In genomic region chr2:202693503-202693902, GRCh38 we compare ENCODE assay signal across 20 cellular contexts. TPM values are rescaled to one million over a fixed set of nuclear protein-coding genes. Genes with fewer than 3 reads are reported as not detected.
DNase-seq lines count a peak whose midpoint lies in the region; ATAC-seq and TF ChIP-seq lines count a peak whose summit lies in the region.
"Had no signal": no experiment of that assay in that cellular context is flagged by ENCODE, and none has a peak within 500 bp of the region (broad histone marks: within the 10 kb centered on the region; RNA-seq: fewer than 3 reads in every experiment).

No MANE protein-coding gene starts in this region.

- no peak overlapping the region for H3K4ac ChIP-seq in H9 (ENCODE audit: low read depth, low read length)

- peaks cover 0 to 20% (median 6%) of the 10 kb centered on the region in 3 experiments for H3K36me3 ChIP-seq in naive thymus-derived CD4-positive, alpha-beta T cell (ENCODE audit: control insufficient read depth in 2 of 3, insufficient read depth in 3 of 3, low read length in 3 of 3)
- H3K36me3 ChIP-seq: SJCRH30 had no signal

- no peak overlapping the region for H3K4me3 ChIP-seq in naive thymus-derived CD4-positive, alpha-beta T cell (ENCODE audit: low read length)
- H3K4me3 ChIP-seq: SJCRH30 had no signal

- H3K4me1 ChIP-seq in H9 (ENCODE audit: insufficient read depth, low read length), result no peaks in the 10 kb centered on the region
- H3K4me1 ChIP-seq in naive thymus-derived CD4-positive, alpha-beta T cell (ENCODE audit: control insufficient read depth in 2 of 2, insufficient read depth in 2 of 2, low read length in 2 of 2), result peaks cover 0 to 10% of the 10 kb centered on the region in 2 donors
- H3K4me1 ChIP-seq: SJCRH30 had no signal

- H3K27me3 Mint-ChIP-seq in H9 (ENCODE audit: low read depth) (no peaks in the 10 kb centered on the region), activated B cell treated with CpG ODN at 0.5 μM for 24 hours (no peaks in the 10 kb centered on the region)
- no peaks in the 10 kb centered on the region for H3K27me3 Mint-ChIP-seq in naive thymus-derived CD4-positive, alpha-beta T cell
- H3K27me3 Mint-ChIP-seq: CD4-positive, alpha-beta T cell had no signal

- POLR2A ChIA-PET in activated B cell treated with CpG ODN at 0.5 μM for 24 hours (lab: Charles Lee), result no interaction called here
- POLR2A ChIA-PET in naive thymus-derived CD4-positive, alpha-beta T cell (lab: Charles Lee), result no interaction called here

- H3K14ac ChIP-seq in H9 (ENCODE audit: insufficient read depth, low read length), result no peak overlapping the region

- no peak overlapping the region for H3K4me2 ChIP-seq in H9 (ENCODE audit: insufficient read depth, insufficient read length, low read length)

- no peaks in the 10 kb centered on the region for H3K27me3 ChIP-seq in H9 (ENCODE audit: insufficient read depth, low read length)
- H3K27me3 ChIP-seq in naive thymus-derived CD4-positive, alpha-beta T cell (ENCODE audit: control insufficient read depth in 2 of 2, insufficient read depth in 2 of 2, low read length in 2 of 2), result no peaks in the 10 kb centered on the region
- H3K27me3 ChIP-seq: SJCRH30 had no signal

- H3K36me3 Mint-ChIP-seq in activated naive CD4-positive, alpha-beta T cell treated with anti-CD3 and anti-CD28 coated beads, Interleukin-2, amount 50 U/mL, for 72 hours, result peaks cover 4 to 17% of the 10 kb centered on the region in 2 donors
- H3K36me3 Mint-ChIP-seq in H9 (ENCODE audit: insufficient read depth in 1 of 3, low read depth in 3 of 3) (peaks cover 11 to 20% (median 16%) of the 10 kb centered on the region in 3 experiments; a peak in 6 of 7 replicates), activated B cell treated with CpG ODN at 0.5 μM for 24 hours (ENCODE audit: low read depth) (peaks cover 20% of the 10 kb centered on the region)
- peaks cover 0 to 24% (median 12%) of the 10 kb centered on the region in 5 donors for H3K36me3 Mint-ChIP-seq in naive thymus-derived CD4-positive, alpha-beta T cell

- no peak overlapping the region for H3K27ac ChIP-seq in H9 (ENCODE audit: insufficient read length, low read depth, low read length)
- no peak overlapping the region for H3K27ac ChIP-seq in naive thymus-derived CD4-positive, alpha-beta T cell (ENCODE audit: low read depth, low read length)
- H3K27ac ChIP-seq: RWPE1, SJCRH30 had no signal

- no peak overlapping the region for H3T11ph ChIP-seq in H9 (ENCODE audit: low read length)

- H3K27ac Mint-ChIP-seq in activated naive CD4-positive, alpha-beta T cell treated with anti-CD3 and anti-CD28 coated beads, Interleukin-2, amount 50 U/mL, for 72 hours, result peak overlapping the region; percentile 64 to 68
- H3K27ac Mint-ChIP-seq in H9 (peak overlapping the region in 2 of 3 experiments; percentile 11 to 12; a peak in 2 of 7 replicates), activated B cell treated with CpG ODN at 0.5 μM for 24 hours (peak overlapping the region; percentile 22)
- H3K27ac Mint-ChIP-seq in naive thymus-derived CD4-positive, alpha-beta T cell, result peak overlapping the region in 4 of 9 donors; percentile 14 to 62 (median 34)
- H3K27ac Mint-ChIP-seq: CD4-positive, alpha-beta T cell; HFFc6 had no signal

- no peak overlapping the region for H2BK20ac ChIP-seq in H9 (ENCODE audit: low read depth, low read length, poor library complexity, severe bottlenecking)

- H3K79me1 ChIP-seq in H9 (ENCODE audit: insufficient read depth, low read depth, low read length, poor library complexity, severe bottlenecking), result no peaks in the 10 kb centered on the region

- no peak overlapping the region for H2AK5ac ChIP-seq in H9 (ENCODE audit: insufficient read length, low read length)

- intact Hi-C loops in activated B cell treated with CpG ODN at 0.5 μM for 24 hours (cut with micrococcal nuclease), result no loop called here
- intact Hi-C loops in naive thymus-derived CD4-positive, alpha-beta T cell (cut with micrococcal nuclease), result no loop called here

- no peak overlapping the region for H4K5ac ChIP-seq in H9 (ENCODE audit: insufficient read length, low read depth, low read length)

- H2BK15ac ChIP-seq in H9 (ENCODE audit: low read depth, low read length), result no peak overlapping the region

- H4K91ac ChIP-seq in H9 (ENCODE audit: insufficient read length, low read depth, low read length), result no peak overlapping the region

- no peak overlapping the region for H2BK120ac ChIP-seq in H9 (ENCODE audit: low read depth, low read length, poor library complexity, severe bottlenecking)

- DNase-seq in activated naive CD4-positive, alpha-beta T cell treated with anti-CD3 and anti-CD28 coated beads, Interleukin-2, amount 50 U/mL, for 72 hours (ENCODE audit: low spot score in 2 of 2), result no peak
- DNase-seq in activated naive CD4-positive, alpha-beta T cell treated with Interleukin-2 at 50 U/mL for 16 hours, result no peak
- DNase-seq in H9 (no peak), activated B cell treated with CpG ODN at 0.5 μM for 24 hours (no peak)
- DNase-seq in naive thymus-derived CD4-positive, alpha-beta T cell, result no peak
- DNase-seq: ACHN; Calu3; CD4-positive, alpha-beta T cell; DND-41; GDM1; HFFc6; MM.1S; NCI-H1930; NCI-H226; NCI-H526 treated with DMSO at 0.1 percent for 48 hours; SJCRH30 had no signal

- ATAC-seq in activated naive CD4-positive, alpha-beta T cell treated with anti-CD3 and anti-CD28 coated beads, Interleukin-2, amount 50 U/mL, for 72 hours, result no peak
- ATAC-seq in activated B cell treated with CpG ODN at 0.5 μM for 24 hours (ENCODE audit: low read depth), result no peak
- ATAC-seq in naive thymus-derived CD4-positive, alpha-beta T cell, result no peak
- ATAC-seq in HG03108 (IDR thresholded peaks at IDR 0.05; ENCODE audit: unreplicated experiment), result no peak
- no peak for ATAC-seq in HG03354 (IDR thresholded peaks at IDR 0.05; ENCODE audit: poor library complexity, severe bottlenecking, unreplicated experiment)
- ATAC-seq: HepG2 had no signal

- no peak overlapping the region for H2AFZ ChIP-seq in H9 (ENCODE audit: low read length)

- H3K9ac ChIP-seq in H9 (ENCODE audit: extremely low read depth, insufficient read length, low read length), result no peak overlapping the region

- TF ChIP-seq CTCF in H9 (conservative IDR thresholded peaks at IDR 0.05) (no peak), activated B cell treated with CpG ODN at 0.5 μM for 24 hours (IDR thresholded peaks at IDR 0.05) (no peak)

- H3K4me1 Mint-ChIP-seq in H9 (no peaks in the 10 kb centered on the region), activated B cell treated with CpG ODN at 0.5 μM for 24 hours (peaks cover 43% of the 10 kb centered on the region)
- peaks cover 9 to 80% (median 74%) of the 10 kb centered on the region in 7 donors for H3K4me1 Mint-ChIP-seq in naive thymus-derived CD4-positive, alpha-beta T cell

- no peak overlapping the region for H2BK5ac ChIP-seq in H9 (ENCODE audit: insufficient read length, low read length)

- H4K8ac ChIP-seq in H9 (replicated peaks; ENCODE audit: insufficient read length, low read depth, low read length), result no peak overlapping the region

- H4K20me1 ChIP-seq in H9 (ENCODE audit: control insufficient read depth, insufficient read depth, insufficient read length), result no peaks in the 10 kb centered on the region

- no peaks in the 10 kb centered on the region for H3K23me2 ChIP-seq in H9 (ENCODE audit: insufficient read length, low read depth, low read length, poor library complexity, severe bottlenecking)

- no peak overlapping the region for H3K56ac ChIP-seq in H9 (ENCODE audit: insufficient read length, low read depth, low read length)

- H3K79me2 ChIP-seq in H9 (ENCODE audit: insufficient read depth, low read length), result no peaks in the 10 kb centered on the region; the same call in 1 of the 2 replicates

- no CpG with 5 or more reads among the region's 4 CpGs for WGBS in H9 (ENCODE audit: extremely low coverage, insufficient read length, low lambda C conversion rate)

- CTCF ChIA-PET in activated B cell treated with CpG ODN at 0.5 μM for 24 hours (lab: Charles Lee), result no interaction called here
- CTCF ChIA-PET in naive thymus-derived CD4-positive, alpha-beta T cell (lab: Charles Lee), result interaction anchor here (0.6 kb wide), 1 partner anchor 24 kb away, joined by 4 read pairs; no protein-coding TSS in a partner anchor

- H3K9me3 ChIP-seq in H9 (ENCODE audit: control insufficient read depth, low read depth, low read length), result no peaks in the 10 kb centered on the region
- no peaks in the 10 kb centered on the region for H3K9me3 ChIP-seq in naive thymus-derived CD4-positive, alpha-beta T cell (ENCODE audit: control insufficient read depth in 2 of 3, low read length in 3 of 3)
- H3K9me3 ChIP-seq: SJCRH30 had no signal

- H3K4me3 Mint-ChIP-seq in H9, result no peak overlapping the region
- H3K4me3 Mint-ChIP-seq in activated B cell treated with CpG ODN at 0.5 μM for 24 hours, result no peak overlapping the region
- H3K4me3 Mint-ChIP-seq in naive thymus-derived CD4-positive, alpha-beta T cell, result peak overlapping the region in 6 of 10 donors; percentile 6 to 32 (median 13)
- H3K4me3 Mint-ChIP-seq: CD4-positive, alpha-beta T cell; HFFc6 had no signal

- no peak overlapping the region for H3K23ac ChIP-seq in H9 (ENCODE audit: insufficient read length, low read depth, low read length)

- no peak overlapping the region for H3K18ac ChIP-seq in H9 (ENCODE audit: insufficient read length, low read depth, low read length)

- no peak overlapping the region for H2BK12ac ChIP-seq in H9 (ENCODE audit: insufficient read length, low read depth, low read length)

- H3K9me3 Mint-ChIP-seq in activated naive CD4-positive, alpha-beta T cell treated with anti-CD3 and anti-CD28 coated beads, Interleukin-2, amount 50 U/mL, for 72 hours, result no peaks in the 10 kb centered on the region
- no peaks in the 10 kb centered on the region for H3K9me3 Mint-ChIP-seq in H9
- no peaks in the 10 kb centered on the region for H3K9me3 Mint-ChIP-seq in activated B cell treated with CpG ODN at 0.5 μM for 24 hours
- H3K9me3 Mint-ChIP-seq in naive thymus-derived CD4-positive, alpha-beta T cell, result no peaks in the 10 kb centered on the region
- H3K9me3 Mint-ChIP-seq: CD4-positive, alpha-beta T cell; HFFc6 had no signal

RNA-seq across cellular contexts. Expression of gene FAM117B, which starts 58.7 kb away (rescaled TPM):
- total RNA-seq in activated naive CD4-positive, alpha-beta T cell treated with anti-CD3 and anti-CD28 coated beads, Interleukin-2, amount 50 U/mL, for 72 hours, result 10 to 100 TPM; 17.7 to 23.3 TPM
- total RNA-seq in H9 (2021) (24.0 and 24.5 TPM in 2 replicates), activated B cell treated with CpG ODN at 0.5 μM for 24 hours (21.3 and 22.5 TPM in 2 replicates)
- total RNA-seq in naive thymus-derived CD4-positive, alpha-beta T cell, result 10 to 100 TPM; 12.8 to 57.9 (median 48.8) TPM
- polyA plus RNA-seq in naive thymus-derived CD4-positive, alpha-beta T cell, result 10 to 100 TPM; 13.9 to 20.9 TPM

Comparison
In these comparisons a context has a peak if more than half of its experiments do, and no peak if none do; other contexts are left out.
1. H3K4me3 Mint-ChIP-seq: peak in naive thymus-derived CD4-positive, alpha-beta T cell (6 of 10); none in H9 (0 of 2) and activated B cell treated with CpG ODN at 0.5 μM for 24 hours (single experiment).